ENCODE assay signal across 37 cellular contexts in the genomic region with DNA sequence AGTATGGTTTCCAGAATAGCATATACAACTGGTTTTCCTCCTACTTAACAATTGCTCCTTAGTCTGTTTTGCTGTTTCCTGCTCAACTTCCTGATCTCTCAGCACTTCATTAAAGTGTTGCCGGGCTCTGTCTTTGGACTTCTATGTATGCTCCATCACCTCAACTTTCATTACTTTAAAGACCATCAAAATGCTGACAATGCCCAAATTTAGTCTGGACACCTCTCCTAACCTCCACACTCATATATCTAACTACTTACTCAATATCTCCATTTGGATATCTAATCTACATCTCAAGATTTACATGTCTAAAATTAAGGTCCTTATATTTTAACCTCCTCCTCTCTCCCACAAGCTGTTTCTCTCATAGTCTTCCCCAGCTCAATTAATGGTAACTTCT. TPM values are rescaled to one million over a fixed set of nuclear protein-coding genes. Genes with fewer than 3 reads are reported as not detected.
"Had no signal": no experiment of that assay in that cellular context is flagged by ENCODE, and none has a peak within 500 bp of the region (broad histone marks: within the 10 kb centered on the region; RNA-seq: fewer than 3 reads in every experiment).

No MANE protein-coding gene starts in this region.

- H3K36me3 ChIP-seq: adrenal gland, ascending aorta, brain microvascular endothelial cell, breast epithelium, cardiac muscle cell had no signal

- H3K4me1 ChIP-seq: adrenal gland, ascending aorta, body of pancreas, breast epithelium had no signal

- FAIRE-seq: astrocyte, bronchial epithelial cell had no signal

- H3K27ac ChIP-seq: adrenal gland, ascending aorta, body of pancreas, brain microvascular endothelial cell, breast epithelium, cardiac muscle cell had no signal

- H3K4me3 ChIP-seq: adrenal gland, ascending aorta, body of pancreas, breast epithelium, cardiac muscle cell had no signal

- ATAC-seq: activated naive CD4-positive, alpha-beta T cell treated with anti-CD3 and anti-CD28 coated beads, Interleukin-2, amount 50 U/mL, for 72 hours; activated naive CD8-positive, alpha-beta T cell treated with anti-CD3 and anti-CD28 coated beads, Interleukin-2, amount 50 U/mL, for 24 hours; activated T-cell treated with anti-CD3 and anti-CD28 coated beads, Interleukin-2, amount 50 U/mL, for 4 hours; activated T-cell treated with anti-CD3 and anti-CD28 coated beads, Interleukin-2, amount 50 U/mL, for 72 hours; activated T-helper 17 cell treated with anti-CD3 and anti-CD28 coated beads, Interleukin-2, amount 50 U/mL, for 72 hours; body of pancreas had no signal

- H3K27me3 ChIP-seq: adrenal gland, ascending aorta, body of pancreas, brain microvascular endothelial cell, breast epithelium, cardiac muscle cell had no signal

- H3K9me3 ChIP-seq: adrenal gland, ascending aorta, body of pancreas, breast epithelium had no signal

- DNase-seq: activated effector memory CD4-positive, alpha-beta T cell treated with anti-CD3 and anti-CD28 coated beads, Interleukin-2, amount 50 U/mL, for 16 hours; activated effector memory CD4-positive, alpha-beta T cell treated with Interleukin-2 at 50 U/mL for 16 hours; activated gamma-delta T cell; activated gamma-delta T cell treated with Interleukin-2 at 50 U/mL for 16 hours; activated naive CD4-positive, alpha-beta T cell; activated naive CD4-positive, alpha-beta T cell treated with anti-CD3 and anti-CD28 coated beads for 36 hours; activated naive CD4-positive, alpha-beta T cell treated with anti-CD3 and anti-CD28 coated beads, Interleukin-2, amount 10 ng/mL, durations not matched to agents 7 days and 5 days; activated naive CD4-positive, alpha-beta T cell treated with anti-CD3 and anti-CD28 coated beads, Interleukin-2, amount 50 U/mL, for 16 hours; activated naive CD4-positive, alpha-beta T cell treated with Interleukin-2 at 50 U/mL for 16 hours; activated naive CD8-positive, alpha-beta T cell treated with anti-CD3 and anti-CD28 coated beads for 36 hours; activated naive CD8-positive, alpha-beta T cell treated with anti-CD3 and anti-CD28 coated beads, Interleukin-2, amount 10 ng/mL, durations not matched to agents 7 days and 5 days; activated naive CD8-positive, alpha-beta T cell treated with anti-CD3 and anti-CD28 coated beads, Interleukin-2, amount 50 U/mL, for 24 hours; activated T-cell treated with anti-CD3 and anti-CD28 coated beads, Interleukin-2, amount 50 U/mL, for 1 hour; activated T-cell treated with anti-CD3 and anti-CD28 coated beads, Interleukin-2, amount 50 U/mL, for 24 hours; activated T-cell treated with anti-CD3 and anti-CD28 coated beads, Interleukin-2, amount 50 U/mL, for 4 hours; activated T-cell treated with anti-CD3 and anti-CD28 coated beads, Interleukin-2, amount 50 U/mL, for 48 hours; activated T-cell treated with anti-CD3 and anti-CD28 coated beads, Interleukin-2, amount 50 U/mL, for 72 hours; adrenal gland; amniotic stem cell; amygdala; anterior cingulate cortex; aorta; body of pancreas; brain microvascular endothelial cell; caudate nucleus; central memory CD4-positive, alpha-beta T cell; cerebellar nuclear complex had no signal

RNA-seq across cellular contexts. Expression of a gene that starts 54.4 kb away (rescaled TPM):
- total RNA-seq: activated naive CD4-positive, alpha-beta T cell treated with anti-CD3 and anti-CD28 coated beads for 36 hours; activated naive CD4-positive, alpha-beta T cell treated with anti-CD3 and anti-CD28 coated beads, Interleukin-2, amount 50 U/mL, for 72 hours; activated naive CD8-positive, alpha-beta T cell treated with anti-CD3 and anti-CD28 coated beads for 36 hours; activated naive CD8-positive, alpha-beta T cell treated with anti-CD3 and anti-CD28 coated beads, Interleukin-2, amount 10 ng/mL, durations not matched to agents 7 days and 5 days; activated T-cell treated with anti-CD3 and anti-CD28 coated beads, Interleukin-2, amount 50 U/mL, for 4 hours; activated T-cell treated with anti-CD3 and anti-CD28 coated beads, Interleukin-2, amount 50 U/mL, for 72 hours; activated T-helper 1 cell treated with anti-CD3 and anti-CD28 coated beads, Interleukin-12 subunit alpha, Interleukin-12 subunit beta, Interleukin-2, Interleukin-4 antibody, amounts not matched to agents 30 ng/mL and 10 ng/mL and 1 ng/mL, durations not matched to agents 14 hours and 24 hours and 36 hours; activated T-helper 17 cell treated with anti-CD3 and anti-CD28 coated beads, Interleukin-2, amount 50 U/mL, for 72 hours; activated T-helper 2 cell treated with anti-CD3 and anti-CD28 coated beads, Interferon-gamma antibody, Interleukin-2, Interleukin-4, amounts not matched to agents 10 μg/mL and 5 μg/mL and 100 μg/mL, durations not matched to agents 14 hours and 24 hours and 36 hours; bronchial epithelial cell; cardiac septum had no signal
